21 cellular contexts compared by ENCODE assay signal in the genomic region with DNA sequence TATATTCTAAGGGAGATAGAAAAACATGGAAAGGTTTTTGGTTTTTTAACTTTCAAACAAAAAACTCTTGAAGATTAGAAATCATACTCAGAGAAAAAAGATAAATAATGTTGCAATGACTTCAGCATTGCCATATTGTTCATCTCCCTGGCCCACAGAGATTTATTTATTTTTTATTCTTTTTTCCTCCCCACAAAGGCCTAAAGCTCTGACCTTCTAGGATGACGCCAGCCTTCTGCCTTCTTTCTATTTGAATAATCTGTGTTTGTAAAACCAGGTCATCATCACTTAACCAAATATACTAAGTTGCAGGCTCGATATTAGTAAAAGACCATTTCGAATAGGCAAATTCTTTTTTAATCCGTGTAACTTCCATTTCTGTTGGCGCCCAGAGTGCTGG. TPM values are rescaled to one million over a fixed set of nuclear protein-coding genes. Genes with fewer than 3 reads are reported as not detected.
DNase-seq lines count a peak whose midpoint lies in the region; ATAC-seq and TF ChIP-seq lines count a peak whose summit lies in the region.
"Had no signal": no experiment of that assay in that cellular context is flagged by ENCODE, and none has a peak within 500 bp of the region (broad histone marks: within the 10 kb centered on the region; RNA-seq: fewer than 3 reads in every experiment).

No MANE protein-coding gene starts in this region.

- H3K4me3 ChIP-seq in AG04450 (ENCODE audit: low read depth, low read length) (no peak overlapping the region), SJSA1 (no peak overlapping the region), muscle layer of colon (ENCODE audit: low read depth in 1 of 2, low read length in 2 of 2) (no peak overlapping the region)
- H3K4me3 ChIP-seq: BLaER1 treated with 17β-estradiol and CSF1 and Interleukin-3, amounts not matched to agents 10 nM and 100 nM; MG63 had no signal

- no peak overlapping the region for H3K27ac ChIP-seq in AG04450 (ENCODE audit: low read depth, low read length)
- peak overlapping the region; percentile 1; the same call in 1 of the 2 replicates for H3K27ac ChIP-seq in SJSA1
- peak overlapping the region; percentile 42 for H3K27ac ChIP-seq in muscle layer of colon (ENCODE audit: low read depth, low read length)
- H3K27ac ChIP-seq: BLaER1 treated with 17β-estradiol and CSF1 and Interleukin-3, amounts not matched to agents 10 nM and 100 nM had no signal

- H3K9ac ChIP-seq in muscle layer of colon (ENCODE audit: low read length) = no peak overlapping the region
- H3K9ac ChIP-seq: BLaER1 treated with 17β-estradiol and CSF1 and Interleukin-3, amounts not matched to agents 10 nM and 100 nM had no signal

- POLR2A ChIA-PET in AG04450 (lab: Yijun Ruan, JAX) = interaction anchor here (0.7 to 1.3 kb wide), 3 partner anchors 15 to 1740 kb away, joined by 3 to 6 read pairs (median 3); no protein-coding TSS in a partner anchor

- ATAC-seq in HG03354 (IDR thresholded peaks at IDR 0.05; ENCODE audit: poor library complexity, severe bottlenecking, unreplicated experiment) (no peak), GM18502 (IDR thresholded peaks at IDR 0.05; ENCODE audit: poor library complexity, unreplicated experiment) (no peak)

- H3K9me3 ChIP-seq in AG04450 (ENCODE audit: control insufficient read depth, insufficient read depth, low read length) (no peaks in the 10 kb centered on the region), SJSA1 (replicated peaks) (no peaks in the 10 kb centered on the region), muscle layer of colon (ENCODE audit: low read length) (no peaks in the 10 kb centered on the region)
- H3K9me3 ChIP-seq: BLaER1 treated with 17β-estradiol and CSF1 and Interleukin-3, amounts not matched to agents 10 nM and 100 nM; MG63 had no signal

- peaks cover 23% of the 10 kb centered on the region for H3K4me1 ChIP-seq in SJSA1 (replicated peaks)
- H3K4me1 ChIP-seq in muscle layer of colon (ENCODE audit: insufficient read depth, low read length) = peaks cover 31% of the 10 kb centered on the region

- H3K27me3 ChIP-seq in AG04450 (ENCODE audit: control insufficient read depth, insufficient read depth, low read length) (no peaks in the 10 kb centered on the region), SJSA1 (replicated peaks) (no peaks in the 10 kb centered on the region), muscle layer of colon (ENCODE audit: control insufficient read depth in 1 of 2, insufficient read depth in 2 of 2, low read length in 2 of 2) (no peaks in the 10 kb centered on the region)
- H3K27me3 ChIP-seq: BLaER1 treated with 17β-estradiol and CSF1 and Interleukin-3, amounts not matched to agents 10 nM and 100 nM; MG63 had no signal

- H3K36me3 ChIP-seq in SJSA1 = peaks cover 6% of the 10 kb centered on the region
- no peaks in the 10 kb centered on the region for H3K36me3 ChIP-seq in muscle layer of colon (ENCODE audit: insufficient read depth, low read length)
- H3K36me3 ChIP-seq: BLaER1 treated with 17β-estradiol and CSF1 and Interleukin-3, amounts not matched to agents 10 nM and 100 nM had no signal

- CTCF ChIA-PET in AG04450 (lab: Charles Lee) = interaction anchor here (2.6 kb wide), 1 partner anchor 69 kb away, joined by 9 read pairs; no protein-coding TSS in a partner anchor

- DNase-seq in AG04450 (ENCODE audit: low read depth, low spot score) (peak; percentile 61), SJSA1 (ENCODE audit: low read depth in 1 of 2, low spot score in 2 of 2) (peak in 1 of 2 experiments; percentile 57), fibroblast of gingiva (ENCODE audit: low read depth) (peak; percentile 12), DMS153 (lab: John Stamatoyannopoulos, UW) (no peak), NOMO-1 (lab: John Stamatoyannopoulos, UW; ENCODE audit: unreplicated experiment in 2 of 2) (no peak)
- DNase-seq: CD8-positive, alpha-beta memory T cell; DMS79 treated with DMSO at 0.1 percent for 48 hours; GF-D8; GOT3; Karpas-422; MG63; NCI-H1092 treated with DMSO at 0.1 percent for 48 hours; NCI-H1694; NCI-H524; NK-92 treated with Interleukin-12 subunit alpha and Interleukin-12 subunit beta, amount 100 ng/mL, for 24 hours; RPMI8226; SIG-M5 had no signal

- no peak for TF ChIP-seq CTCF in AG04450 (IDR thresholded peaks at IDR 0.05; ENCODE audit: low read depth, low read length)

RNA-seq across cellular contexts. Expression of gene DCP1B, which starts 4.4 kb away (rescaled TPM):
- 29.1 and 32.9 TPM in 2 replicates for polyA plus RNA-seq in AG04450 (2011; rRNA removed)
- 32.7 and 35.1 TPM in 2 replicates for polyA minus RNA-seq in AG04450 (2011; rRNA and poly(A)+ RNA removed)
- 15.4 and 17.8 TPM in 2 replicates for total RNA-seq in SJSA1 (2014; rRNA removed; shearing (Covaris generic))

RNA-seq across cellular contexts. Expression of gene CACNA1C, which starts 44.1 kb away (rescaled TPM):
- 5.9 and 6.3 TPM in 2 replicates for polyA plus RNA-seq in AG04450 (2011; rRNA removed)
- 24.1 and 27.9 TPM in 2 replicates for polyA minus RNA-seq in AG04450 (2011; rRNA and poly(A)+ RNA removed)
- 6.1 and 17.0 TPM in 2 replicates for total RNA-seq in SJSA1 (2014; rRNA removed; shearing (Covaris generic))

Comparison
In these comparisons a context has a peak if more than half of its experiments do, and no peak if none do; other contexts are left out.
1. DNase-seq: peak in AG04450 (single experiment) and fibroblast of gingiva (single experiment); none in DMS153 (single experiment) and NOMO-1 (0 of 2).